Comparison of ENCODE assay signal across 10 cellular contexts in genomic region chr11:56380120-56380519, GRCh38. TPM values are rescaled to one million over a fixed set of nuclear protein-coding genes. Genes with fewer than 3 reads are reported as not detected.
"Had no signal": no experiment of that assay in that cellular context is flagged by ENCODE, and none has a peak within 500 bp of the region (broad histone marks: within the 10 kb centered on the region; RNA-seq: fewer than 3 reads in every experiment).

No MANE protein-coding gene starts in this region.

- H2AFZ ChIP-seq: GM23338 had no signal

- H3K27ac ChIP-seq: HL-60 had no signal

- ATAC-seq: GM23338, HCT116 had no signal

- H3K4me2 ChIP-seq: GM23338 had no signal

- H3K4me1 ChIP-seq: HAP-1 had no signal

- H3K9me3 ChIP-seq: HAP-1 had no signal

- H3K4me3 ChIP-seq: GM23338, HAP-1 had no signal

- H3K36me3 ChIP-seq: HAP-1 had no signal

- DNase-seq: H7, HFFc6, KG1 had no signal

RNA-seq across cellular contexts. Expression of gene OR8U1, which starts 4.7 kb away (rescaled TPM):
- total RNA-seq: GM23338, H4, H7, HFFc6, HT1080 had no signal
- polyA plus RNA-seq: GM23338, IgD-negative memory B cell had no signal

RNA-seq across cellular contexts. Expression of gene OR8J1, which starts 26.0 kb away (rescaled TPM):
- total RNA-seq: GM23338, H4, H7, HFFc6, HT1080 had no signal
- polyA plus RNA-seq: GM23338, IgD-negative memory B cell had no signal

RNA-seq across cellular contexts. Expression of gene OR5AL1, which starts 32.4 kb away (rescaled TPM):
- total RNA-seq: GM23338, H4, H7, HFFc6, HT1080 had no signal
- polyA plus RNA-seq: GM23338, IgD-negative memory B cell had no signal

RNA-seq across cellular contexts. Expression of gene OR8K1, which starts 34.3 kb away (rescaled TPM):
- total RNA-seq: GM23338, H4, H7, HFFc6, HT1080 had no signal
- polyA plus RNA-seq: GM23338, IgD-negative memory B cell had no signal
